Comparison of ENCODE assay signal across 20 cellular contexts in the genomic region with DNA sequence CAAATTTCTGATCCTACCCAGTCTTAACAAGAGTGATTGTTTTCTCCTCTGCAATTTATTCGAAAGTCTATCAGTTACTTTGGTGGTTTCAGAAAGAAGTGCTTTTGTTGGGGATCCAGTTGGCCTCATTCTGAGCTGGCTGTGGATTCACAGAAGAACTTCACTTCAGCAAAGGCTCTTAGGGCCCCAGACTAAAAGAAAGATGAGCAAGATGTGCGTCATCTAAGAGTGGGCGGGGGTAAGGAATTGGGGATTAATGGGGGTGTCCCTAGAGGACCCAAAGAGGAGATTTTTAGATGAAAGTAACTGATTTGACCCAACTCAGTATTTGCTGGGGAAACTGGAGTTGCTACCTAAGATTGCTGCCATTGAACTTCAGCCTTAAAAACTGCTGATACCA.
DNase-seq lines count a peak whose midpoint lies in the region; ATAC-seq and TF ChIP-seq lines count a peak whose summit lies in the region.
"Had no signal": no experiment of that assay in that cellular context is flagged by ENCODE, and none has a peak within 500 bp of the region (broad histone marks: within the 10 kb centered on the region; RNA-seq: fewer than 3 reads in every experiment).

No MANE protein-coding gene starts in this region.

- POLR2A ChIA-PET in activated CD4-positive, alpha-beta memory T cell treated with anti-CD3 and anti-CD28 coated beads for 36 hours (lab: Charles Lee): interaction anchor here (0.6 to 1.0 kb wide), 2 partner anchors 25 to 132 kb away, joined by 3 read pairs; no protein-coding TSS in a partner anchor
- POLR2A ChIA-PET in activated CD4-positive, alpha-beta memory T cell treated with anti-CD3 and anti-CD28 coated beads, Interleukin-2, amount 10 ng/mL, durations not matched to agents 7 days and 5 days (lab: Charles Lee): no interaction called here
- POLR2A ChIA-PET in HCT116 (lab: Charles Lee): no interaction called here

- H3K27me3 Mint-ChIP-seq in activated CD4-positive, alpha-beta memory T cell treated with anti-CD3 and anti-CD28 coated beads for 36 hours: peaks cover 8% of the 10 kb centered on the region
- no peaks in the 10 kb centered on the region for H3K27me3 Mint-ChIP-seq in activated CD4-positive, alpha-beta memory T cell treated with anti-CD3 and anti-CD28 coated beads, Interleukin-2, amount 10 ng/mL, durations not matched to agents 7 days and 5 days
- peaks cover 2% of the 10 kb centered on the region for H3K27me3 Mint-ChIP-seq in activated T-helper 1 cell treated with anti-CD3 and anti-CD28 coated beads, Interleukin-12 subunit alpha, Interleukin-12 subunit beta, Interleukin-2, Interleukin-4 antibody, amounts not matched to agents 30 ng/mL and 10 ng/mL and 1 ng/mL, durations not matched to agents 14 hours and 24 hours and 36 hours (ENCODE audit: insufficient read depth)

- no peaks in the 10 kb centered on the region for H3K9me2 ChIP-seq in HCT116 (ENCODE audit: insufficient read depth)

- no peaks in the 10 kb centered on the region for H4K20me1 ChIP-seq in HCT116 (ENCODE audit: insufficient read depth)
- H4K20me1 ChIP-seq: BLaER1 treated with 17β-estradiol and CSF1 and Interleukin-3, amounts not matched to agents 10 nM and 100 nM had no signal

- RAD21 ChIA-PET in HCT116 (lab: Charles Lee; ENCODE audit: low non-redundant PET in 1 of 2, low total read pairs in 2 of 2, uncharacterized antibody in 2 of 2, unreplicated experiment in 2 of 2): no interaction called here

- no peak overlapping the region for H3K27ac ChIP-seq in HCT116 (ENCODE audit: low read depth, low read length)
- H3K27ac ChIP-seq: BLaER1 treated with 17β-estradiol and CSF1 and Interleukin-3, amounts not matched to agents 10 nM and 100 nM; gastrocnemius medialis had no signal

- H3K4me1 ChIP-seq in HCT116 (ENCODE audit: control insufficient read depth in 1 of 2, insufficient read depth in 2 of 2, low read length in 2 of 2): peaks cover 18 to 38% of the 10 kb centered on the region in 2 experiments
- H3K4me1 ChIP-seq: gastrocnemius medialis had no signal

- H3K36me3 Mint-ChIP-seq in activated CD4-positive, alpha-beta memory T cell treated with anti-CD3 and anti-CD28 coated beads for 36 hours: no peaks in the 10 kb centered on the region
- H3K36me3 Mint-ChIP-seq in activated CD4-positive, alpha-beta memory T cell treated with anti-CD3 and anti-CD28 coated beads, Interleukin-2, amount 10 ng/mL, durations not matched to agents 7 days and 5 days (ENCODE audit: low read depth): no peaks in the 10 kb centered on the region
- H3K36me3 Mint-ChIP-seq in activated T-helper 1 cell treated with anti-CD3 and anti-CD28 coated beads, Interleukin-12 subunit alpha, Interleukin-12 subunit beta, Interleukin-2, Interleukin-4 antibody, amounts not matched to agents 30 ng/mL and 10 ng/mL and 1 ng/mL, durations not matched to agents 14 hours and 24 hours and 36 hours (ENCODE audit: low read depth): no peaks in the 10 kb centered on the region
- H3K36me3 Mint-ChIP-seq: activated naive CD4-positive, alpha-beta T cell treated with anti-CD3 and anti-CD28 coated beads, Interleukin-2, amount 10 ng/mL, durations not matched to agents 7 days and 5 days; T-cell had no signal

- H3K4me3 ChIP-seq in HCT116 (replicated peaks in 1 of 2; ENCODE audit: low read depth in 1 of 2, low read length in 2 of 2): no peak overlapping the region
- H3K4me3 ChIP-seq: BLaER1 treated with 17β-estradiol and CSF1 and Interleukin-3, amounts not matched to agents 10 nM and 100 nM; gastrocnemius medialis had no signal

- BruUV-seq in HCT116 (replicated peaks; lab: Mats Ljungman, UMichigan): no TSS peak

- no peak overlapping the region for H3K9ac ChIP-seq in HCT116 (ENCODE audit: low read length)
- H3K9ac ChIP-seq: BLaER1 treated with 17β-estradiol and CSF1 and Interleukin-3, amounts not matched to agents 10 nM and 100 nM had no signal

- peak overlapping the region; percentile 8; the same call in 1 of the 2 replicates for H3K4me2 ChIP-seq in HCT116 (ENCODE audit: low read length)
- H3K4me2 ChIP-seq: BLaER1 treated with 17β-estradiol and CSF1 and Interleukin-3, amounts not matched to agents 10 nM and 100 nM had no signal

- ATAC-seq in HCT116: no peak
- ATAC-seq: gastrocnemius medialis, T-cell had no signal

- no peak overlapping the region for H2AFZ ChIP-seq in HCT116 (ENCODE audit: low read depth, low read length, poor library complexity, severe bottlenecking)

- H3K27ac Mint-ChIP-seq in activated CD4-positive, alpha-beta memory T cell treated with anti-CD3 and anti-CD28 coated beads for 36 hours: peak overlapping the region; percentile 20
- H3K27ac Mint-ChIP-seq in activated CD4-positive, alpha-beta memory T cell treated with anti-CD3 and anti-CD28 coated beads, Interleukin-2, amount 10 ng/mL, durations not matched to agents 7 days and 5 days: no peak overlapping the region
- no peak overlapping the region for H3K27ac Mint-ChIP-seq in activated T-helper 1 cell treated with anti-CD3 and anti-CD28 coated beads, Interleukin-12 subunit alpha, Interleukin-12 subunit beta, Interleukin-2, Interleukin-4 antibody, amounts not matched to agents 30 ng/mL and 10 ng/mL and 1 ng/mL, durations not matched to agents 14 hours and 24 hours and 36 hours
- H3K27ac Mint-ChIP-seq: activated naive CD4-positive, alpha-beta T cell treated with anti-CD3 and anti-CD28 coated beads, Interleukin-2, amount 10 ng/mL, durations not matched to agents 7 days and 5 days; H9; T-cell had no signal

- no peaks in the 10 kb centered on the region for H3K36me3 ChIP-seq in HCT116 (ENCODE audit: control insufficient read depth in 1 of 2, insufficient read depth in 2 of 2, low read length in 2 of 2)
- H3K36me3 ChIP-seq: BLaER1 treated with 17β-estradiol and CSF1 and Interleukin-3, amounts not matched to agents 10 nM and 100 nM; gastrocnemius medialis had no signal

- no peak for TF ChIP-seq POLR2A in HCT116 (IDR thresholded peaks at IDR 0.05; ENCODE audit: borderline replicate concordance, extremely low read depth, insufficient read depth, insufficient read length)

- no peaks in the 10 kb centered on the region for H3K27me3 ChIP-seq in HCT116 (ENCODE audit: insufficient read depth, low read length)
- H3K27me3 ChIP-seq: BLaER1 treated with 17β-estradiol and CSF1 and Interleukin-3, amounts not matched to agents 10 nM and 100 nM; gastrocnemius medialis had no signal

- H3K4me1 Mint-ChIP-seq in activated CD4-positive, alpha-beta memory T cell treated with anti-CD3 and anti-CD28 coated beads for 36 hours (ENCODE audit: low read depth): peaks cover 31% of the 10 kb centered on the region
- peaks cover 29% of the 10 kb centered on the region for H3K4me1 Mint-ChIP-seq in activated CD4-positive, alpha-beta memory T cell treated with anti-CD3 and anti-CD28 coated beads, Interleukin-2, amount 10 ng/mL, durations not matched to agents 7 days and 5 days
- peaks cover under 1% of the 10 kb centered on the region for H3K4me1 Mint-ChIP-seq in activated T-helper 1 cell treated with anti-CD3 and anti-CD28 coated beads, Interleukin-12 subunit alpha, Interleukin-12 subunit beta, Interleukin-2, Interleukin-4 antibody, amounts not matched to agents 30 ng/mL and 10 ng/mL and 1 ng/mL, durations not matched to agents 14 hours and 24 hours and 36 hours (ENCODE audit: low read depth)
- H3K4me1 Mint-ChIP-seq: activated naive CD4-positive, alpha-beta T cell treated with anti-CD3 and anti-CD28 coated beads, Interleukin-2, amount 10 ng/mL, durations not matched to agents 7 days and 5 days; T-cell had no signal

- peak; percentile 63 for DNase-seq in activated CD4-positive, alpha-beta memory T cell treated with anti-CD3 and anti-CD28 coated beads for 36 hours
- no peak for DNase-seq in activated CD4-positive, alpha-beta memory T cell treated with anti-CD3 and anti-CD28 coated beads, Interleukin-2, amount 10 ng/mL, durations not matched to agents 7 days and 5 days
- DNase-seq in HCT116 (ENCODE audit: low read depth, low spot score): no peak
- DNase-seq in fibroblast of the conjunctiva (ENCODE audit: low read depth): peak; percentile 29
- peak; percentile 13 to 33 (median 19) for DNase-seq in stimulated activated CD4-positive, alpha-beta T cell treated with anti-CD3 and anti-CD28 coated beads, TNF-alpha, amount 100 ng/mL, for 24 hours (ENCODE audit: low read depth in 3 of 3)
- no peak for DNase-seq in NCI-H524 (lab: John Stamatoyannopoulos, UW)
- DNase-seq in DMS 273 treated with DMSO at 0.1 percent for 48 hours (lab: John Stamatoyannopoulos, UW): no peak
- no peak for DNase-seq in activated T-helper 1 cell treated with anti-CD3 and anti-CD28 coated beads, Interleukin-12 subunit alpha, Interleukin-12 subunit beta, Interleukin-2, Interleukin-4 antibody, amounts not matched to agents 30 ng/mL and 10 ng/mL and 1 ng/mL, durations not matched to agents 14 hours and 24 hours and 36 hours (ENCODE audit: low spot score)
- DNase-seq: activated naive CD4-positive, alpha-beta T cell treated with anti-CD3 and anti-CD28 coated beads, Interleukin-2, amount 10 ng/mL, durations not matched to agents 7 days and 5 days; cerebellar nuclear complex; gastrocnemius medialis; H9; islet precursor cell; KBM-7; NCI-H2171 treated with DMSO at 0.1 percent for 48 hours; nucleus accumbens; SHP77 treated with DMSO at 0.1 percent for 48 hours; substantia nigra; T-cell had no signal

- TF ChIP-seq CTCF in HCT116 (IDR thresholded peaks at IDR 0.05 in 2 of 3, conservative IDR thresholded peaks at IDR 0.05 in 1 of 3; ENCODE audit: borderline replicate concordance in 1 of 3, insufficient read depth in 1 of 3, low read depth in 2 of 3, low read length in 2 of 3): no peak

- intact Hi-C loops in activated CD4-positive, alpha-beta memory T cell treated with anti-CD3 and anti-CD28 coated beads for 36 hours (cut with micrococcal nuclease): loop anchor here (5.0 kb wide), 2 partner anchors 52 to 73 kb away; no protein-coding TSS in a partner anchor
- intact Hi-C loops in HCT116 (cut with micrococcal nuclease): no loop called here
- intact Hi-C loops in activated T-helper 1 cell treated with anti-CD3 and anti-CD28 coated beads, Interleukin-12 subunit alpha, Interleukin-12 subunit beta, Interleukin-2, Interleukin-4 antibody, amounts not matched to agents 30 ng/mL and 10 ng/mL and 1 ng/mL, durations not matched to agents 14 hours and 24 hours and 36 hours (cut with micrococcal nuclease): no loop called here

- H3K9me3 Mint-ChIP-seq in activated CD4-positive, alpha-beta memory T cell treated with anti-CD3 and anti-CD28 coated beads for 36 hours: no peaks in the 10 kb centered on the region
- H3K9me3 Mint-ChIP-seq in activated CD4-positive, alpha-beta memory T cell treated with anti-CD3 and anti-CD28 coated beads, Interleukin-2, amount 10 ng/mL, durations not matched to agents 7 days and 5 days: no peaks in the 10 kb centered on the region
- H3K9me3 Mint-ChIP-seq in activated T-helper 1 cell treated with anti-CD3 and anti-CD28 coated beads, Interleukin-12 subunit alpha, Interleukin-12 subunit beta, Interleukin-2, Interleukin-4 antibody, amounts not matched to agents 30 ng/mL and 10 ng/mL and 1 ng/mL, durations not matched to agents 14 hours and 24 hours and 36 hours: no peaks in the 10 kb centered on the region
- H3K9me3 Mint-ChIP-seq: activated naive CD4-positive, alpha-beta T cell treated with anti-CD3 and anti-CD28 coated beads, Interleukin-2, amount 10 ng/mL, durations not matched to agents 7 days and 5 days; H9; T-cell had no signal

- H3K9me3 ChIP-seq in HCT116 (ENCODE audit: control insufficient read depth in 1 of 2, insufficient read depth in 1 of 2, low read depth in 1 of 2, low read length in 2 of 2): no peaks in the 10 kb centered on the region
- H3K9me3 ChIP-seq: BLaER1 treated with 17β-estradiol and CSF1 and Interleukin-3, amounts not matched to agents 10 nM and 100 nM; gastrocnemius medialis had no signal

- TF ChIP-seq RAD21 in HCT116 (IDR thresholded peaks at IDR 0.05; ENCODE audit: low read depth): no peak

- no peak overlapping the region for H3K4me3 Mint-ChIP-seq in activated CD4-positive, alpha-beta memory T cell treated with anti-CD3 and anti-CD28 coated beads for 36 hours
- no peak overlapping the region for H3K4me3 Mint-ChIP-seq in activated CD4-positive, alpha-beta memory T cell treated with anti-CD3 and anti-CD28 coated beads, Interleukin-2, amount 10 ng/mL, durations not matched to agents 7 days and 5 days
- H3K4me3 Mint-ChIP-seq in activated T-helper 1 cell treated with anti-CD3 and anti-CD28 coated beads, Interleukin-12 subunit alpha, Interleukin-12 subunit beta, Interleukin-2, Interleukin-4 antibody, amounts not matched to agents 30 ng/mL and 10 ng/mL and 1 ng/mL, durations not matched to agents 14 hours and 24 hours and 36 hours: no peak overlapping the region
- H3K4me3 Mint-ChIP-seq: activated naive CD4-positive, alpha-beta T cell treated with anti-CD3 and anti-CD28 coated beads, Interleukin-2, amount 10 ng/mL, durations not matched to agents 7 days and 5 days; H9; T-cell had no signal

- CTCF ChIA-PET in activated CD4-positive, alpha-beta memory T cell treated with anti-CD3 and anti-CD28 coated beads for 36 hours (lab: Charles Lee): interaction anchor here (1.2 kb wide), 1 partner anchor 59 kb away, joined by 6 read pairs; no protein-coding TSS in a partner anchor
- CTCF ChIA-PET in activated CD4-positive, alpha-beta memory T cell treated with anti-CD3 and anti-CD28 coated beads, Interleukin-2, amount 10 ng/mL, durations not matched to agents 7 days and 5 days (lab: Charles Lee): no interaction called here
- CTCF ChIA-PET in HCT116 (lab: Charles Lee): interaction anchor here (0.8 kb wide), 1 partner anchor 59 kb away, joined by 3 read pairs; no protein-coding TSS in a partner anchor

- no peaks in the 10 kb centered on the region for H3K79me2 ChIP-seq in HCT116 (ENCODE audit: insufficient read depth, low read length)

Comparison
In these comparisons a context has a peak if more than half of its experiments do, and no peak if none do; other contexts are left out.
1. DNase-seq: peak in activated CD4-positive, alpha-beta memory T cell treated with anti-CD3 and anti-CD28 coated beads for 36 hours (single experiment), fibroblast of the conjunctiva (single experiment) and stimulated activated CD4-positive, alpha-beta T cell treated with anti-CD3 and anti-CD28 coated beads, TNF-alpha, amount 100 ng/mL, for 24 hours (3 of 3); none in activated CD4-positive, alpha-beta memory T cell treated with anti-CD3 and anti-CD28 coated beads, Interleukin-2, amount 10 ng/mL, durations not matched to agents 7 days and 5 days (single experiment), HCT116 (single experiment), NCI-H524 (0 of 2), DMS 273 treated with DMSO at 0.1 percent for 48 hours (single experiment) and activated T-helper 1 cell treated with anti-CD3 and anti-CD28 coated beads, Interleukin-12 subunit alpha, Interleukin-12 subunit beta, Interleukin-2, Interleukin-4 antibody, amounts not matched to agents 30 ng/mL and 10 ng/mL and 1 ng/mL, durations not matched to agents 14 hours and 24 hours and 36 hours (single experiment).